Comparison of ENCODE assay signal across 8 cellular contexts in genomic region chr19:4267101-4267900, GRCh38. TPM values are rescaled to one million over a fixed set of nuclear protein-coding genes. Genes with fewer than 3 reads are reported as not detected.
DNase-seq lines count a peak whose midpoint lies in the region; ATAC-seq lines count a peak whose summit lies in the region.

No MANE protein-coding gene starts in this region.

- peaks cover 43% of the 10 kb centered on the region for H3K36me3 Mint-ChIP-seq in activated CD4-positive, alpha-beta memory T cell treated with anti-CD3 and anti-CD28 coated beads, Interleukin-2, amount 10 ng/mL, durations not matched to agents 7 days and 5 days (ENCODE audit: low read depth)
- peaks cover 74% of the 10 kb centered on the region for H3K36me3 Mint-ChIP-seq in effector memory CD8-positive, alpha-beta T cell (ENCODE audit: insufficient read depth)

- peak; percentile 38 for ATAC-seq in effector memory CD8-positive, alpha-beta T cell (replicated peaks)
- ATAC-seq in stimulated activated naive CD8-positive, alpha-beta T cell treated with anti-CD3 and anti-CD28 coated beads, Interleukin-15, Interleukin-2, amounts not matched to agents 100 U/mL and 50 U/mL, for 24 hours: peak; percentile 68

- H3K9me3 Mint-ChIP-seq in activated CD4-positive, alpha-beta memory T cell treated with anti-CD3 and anti-CD28 coated beads, Interleukin-2, amount 10 ng/mL, durations not matched to agents 7 days and 5 days: no peaks in the 10 kb centered on the region
- no peaks in the 10 kb centered on the region for H3K9me3 Mint-ChIP-seq in effector memory CD8-positive, alpha-beta T cell

- H3K27me3 Mint-ChIP-seq in activated CD4-positive, alpha-beta memory T cell treated with anti-CD3 and anti-CD28 coated beads, Interleukin-2, amount 10 ng/mL, durations not matched to agents 7 days and 5 days: no peaks in the 10 kb centered on the region
- no peaks in the 10 kb centered on the region for H3K27me3 Mint-ChIP-seq in effector memory CD8-positive, alpha-beta T cell

- DNase-seq in NCI-H2107 treated with DMSO at 0.1 percent for 48 hours (lab: John Stamatoyannopoulos, UW; ENCODE audit: unreplicated experiment): peak; percentile 24
- DNase-seq in NCI-H2107 (lab: John Stamatoyannopoulos, UW): no peak
- DNase-seq in NCI-H748 (lab: John Stamatoyannopoulos, UW; ENCODE audit: unreplicated experiment): peak; percentile 43
- peak; percentile 66 for DNase-seq in activated CD4-positive, alpha-beta memory T cell treated with anti-CD3 and anti-CD28 coated beads, Interleukin-2, amount 10 ng/mL, durations not matched to agents 7 days and 5 days
- DNase-seq in effector memory CD8-positive, alpha-beta T cell: peak; percentile 42 to 52 (median 48)
- DNase-seq in myocyte (ENCODE audit: low read depth): peak; percentile 69
- DNase-seq in stimulated activated naive CD8-positive, alpha-beta T cell treated with anti-CD3 and anti-CD28 coated beads, Interleukin-15, Interleukin-2, amounts not matched to agents 100 U/mL and 50 U/mL, for 24 hours: peak; percentile 76
- DNase-seq in epidermal melanocyte (ENCODE audit: insufficient read length, low spot score): no peak

- CTCF ChIA-PET in activated CD4-positive, alpha-beta memory T cell treated with anti-CD3 and anti-CD28 coated beads, Interleukin-2, amount 10 ng/mL, durations not matched to agents 7 days and 5 days (lab: Charles Lee): interaction anchor here (0.5 to 5.6 kb wide), 42 partner anchors 8 to 524 kb away, joined by 3 to 69 read pairs (median 4); partner anchors contain the start of genes CHAF1A, FEM1A, FSD1 and MPND

- H3K4me3 Mint-ChIP-seq in activated CD4-positive, alpha-beta memory T cell treated with anti-CD3 and anti-CD28 coated beads, Interleukin-2, amount 10 ng/mL, durations not matched to agents 7 days and 5 days: no peak overlapping the region
- H3K4me3 Mint-ChIP-seq in effector memory CD8-positive, alpha-beta T cell: no peak overlapping the region

- POLR2A ChIA-PET in activated CD4-positive, alpha-beta memory T cell treated with anti-CD3 and anti-CD28 coated beads, Interleukin-2, amount 10 ng/mL, durations not matched to agents 7 days and 5 days (lab: Charles Lee): interaction anchor here (0.8 to 2.4 kb wide), 5 partner anchors 20 to 258 kb away, joined by 3 to 12 read pairs (median 5); partner anchors contain the start of genes CHAF1A, MPND, SH3GL1 and YJU2

- H3K4me1 Mint-ChIP-seq in activated CD4-positive, alpha-beta memory T cell treated with anti-CD3 and anti-CD28 coated beads, Interleukin-2, amount 10 ng/mL, durations not matched to agents 7 days and 5 days: peaks cover 18% of the 10 kb centered on the region
- H3K4me1 Mint-ChIP-seq in effector memory CD8-positive, alpha-beta T cell (ENCODE audit: low read depth in 2 of 2): peaks cover 24 to 25% of the 10 kb centered on the region in 2 donors

- no peak overlapping the region for H3K27ac Mint-ChIP-seq in activated CD4-positive, alpha-beta memory T cell treated with anti-CD3 and anti-CD28 coated beads, Interleukin-2, amount 10 ng/mL, durations not matched to agents 7 days and 5 days
- peak overlapping the region in 1 of 2 donors; percentile 71 for H3K27ac Mint-ChIP-seq in effector memory CD8-positive, alpha-beta T cell

RNA-seq across cellular contexts. Expression of gene SHD, which starts 11.8 kb away (rescaled TPM):
- total RNA-seq in activated CD4-positive, alpha-beta memory T cell treated with anti-CD3 and anti-CD28 coated beads, Interleukin-2, amount 10 ng/mL, durations not matched to agents 7 days and 5 days: not detected
- total RNA-seq in myocyte: 839 and 1,129 TPM in 2 replicates
- polyA plus RNA-seq in myocyte (2012): 275 TPM

RNA-seq across cellular contexts. Expression of gene YJU2, which starts 20.4 kb away (rescaled TPM):
- 10 to 100 TPM; 21.7 to 25.3 TPM for total RNA-seq in activated CD4-positive, alpha-beta memory T cell treated with anti-CD3 and anti-CD28 coated beads, Interleukin-2, amount 10 ng/mL, durations not matched to agents 7 days and 5 days
- total RNA-seq in myocyte: 13.3 and 17.2 TPM in 2 replicates
- polyA plus RNA-seq in myocyte (2012): 14.5 TPM

RNA-seq across cellular contexts. Expression of gene TMIGD2, which starts 34.9 kb away (rescaled TPM):
- 1 to 10 TPM; 2.6 to 4.0 TPM for total RNA-seq in activated CD4-positive, alpha-beta memory T cell treated with anti-CD3 and anti-CD28 coated beads, Interleukin-2, amount 10 ng/mL, durations not matched to agents 7 days and 5 days
- total RNA-seq in myocyte: 0.57 TPM in 1 of 2 replicates, not detected in the other
- polyA plus RNA-seq in myocyte (2012): 0.13 TPM

RNA-seq across cellular contexts. Expression of gene FSD1, which starts 37.1 kb away (rescaled TPM):
- 1 to 10 TPM; 3.2 to 3.4 TPM for total RNA-seq in activated CD4-positive, alpha-beta memory T cell treated with anti-CD3 and anti-CD28 coated beads, Interleukin-2, amount 10 ng/mL, durations not matched to agents 7 days and 5 days
- 2.3 and 2.6 TPM in 2 replicates for total RNA-seq in myocyte
- 1.1 TPM for polyA plus RNA-seq in myocyte (2012)

RNA-seq across cellular contexts. Expression of gene EBI3, which starts 38.0 kb away (rescaled TPM):
- 1 to 10 TPM; 4.0 TPM for total RNA-seq in activated CD4-positive, alpha-beta memory T cell treated with anti-CD3 and anti-CD28 coated beads, Interleukin-2, amount 10 ng/mL, durations not matched to agents 7 days and 5 days
- total RNA-seq in myocyte: 0.11 and 0.21 TPM in 2 replicates
- polyA plus RNA-seq in myocyte (2012): 0.23 TPM

Comparison
In these comparisons a context has a peak if more than half of its experiments do, and no peak if none do; other contexts are left out.
1. DNase-seq: peak in NCI-H2107 treated with DMSO at 0.1 percent for 48 hours (single experiment), NCI-H748 (single experiment), activated CD4-positive, alpha-beta memory T cell treated with anti-CD3 and anti-CD28 coated beads, Interleukin-2, amount 10 ng/mL, durations not matched to agents 7 days and 5 days (single experiment), effector memory CD8-positive, alpha-beta T cell (3 of 3), myocyte (single experiment) and stimulated activated naive CD8-positive, alpha-beta T cell treated with anti-CD3 and anti-CD28 coated beads, Interleukin-15, Interleukin-2, amounts not matched to agents 100 U/mL and 50 U/mL, for 24 hours (single experiment); none in NCI-H2107 (single experiment) and epidermal melanocyte (single experiment).
2. RNA of gene SHD, which starts 11.8 kb away (total RNA-seq): 839 to 1,129 TPM in myocyte; not detected in activated CD4-positive, alpha-beta memory T cell treated with anti-CD3 and anti-CD28 coated beads, Interleukin-2, amount 10 ng/mL, durations not matched to agents 7 days and 5 days; every median in the first group is over 100 times any median in the second.